In genomic region chr15:29670945-29671307, GRCh38 we compare ENCODE assay signal across 1 cellular context.
TF ChIP-seq lines count a peak whose summit lies in the region.

No MANE protein-coding gene starts in this region.

TF ChIP-seq in HepG2, 621 proteins besides CTCF, POLR2A, EP300 and RAD21 (continued from another document):
- TF ChIP-seq EHMT2 (IDR thresholded peaks at IDR 0.05; ENCODE audit: borderline replicate concordance, low read depth, low read length): no peak
